ENCODE assay signal across 27 cellular contexts in genomic region chr6:15783484-15783883, GRCh38.
"Had no signal": no experiment of that assay in that cellular context is flagged by ENCODE, and none has a peak within 500 bp of the region (broad histone marks: within the 10 kb centered on the region; RNA-seq: fewer than 3 reads in every experiment).

No MANE protein-coding gene starts in this region.

- H3K27ac ChIP-seq: stomach, suprapubic skin, testis, thoracic aorta, thyroid gland, tibial artery, tibial nerve, transverse colon, upper lobe of left lung, upper lobe of right lung, uterus, vagina had no signal

- DNase-seq: stimulated activated CD4-positive, alpha-beta T cell treated with anti-CD3 and anti-CD28 coated beads, Interleukin-2, amount 100 ng/mL, for 48 hours; stimulated activated CD4-positive, alpha-beta T cell treated with anti-CD3 and anti-CD28 coated beads, Interleukin-4, amount 100 ng/mL, for 1 hour; stimulated activated CD4-positive, alpha-beta T cell treated with anti-CD3 and anti-CD28 coated beads, Interleukin-4, amount 100 ng/mL, for 24 hours; stimulated activated CD4-positive, alpha-beta T cell treated with anti-CD3 and anti-CD28 coated beads, Interleukin-4, amount 100 ng/mL, for 4 hours; stimulated activated CD8-positive, alpha-beta memory T cell treated with anti-CD3 and anti-CD28 coated beads, Interleukin-4, amount 100 ng/mL, for 48 hours; stimulated activated naive B cell treated with anti-CD40 and anti-IgM and Interleukin-4, amounts not matched to agents 10 μg/mL and 1 μg/mL and 100 μg/mL, for 72 hours; stimulated activated naive CD4-positive, alpha-beta T cell; stimulated activated naive CD4-positive, alpha-beta T cell treated with Interleukin-2 at 50 U/mL for 16 hours; stimulated activated naive CD8-positive, alpha-beta T cell treated with anti-CD3 and anti-CD28 coated beads, Interleukin-15, amount 100 ng/mL, for 72 hours; stimulated activated naive CD8-positive, alpha-beta T cell treated with anti-CD3 and anti-CD28 coated beads, Interleukin-15, Interleukin-2, amounts not matched to agents 100 U/mL and 50 U/mL, for 24 hours; stomach; substantia nigra; testis; thyroid gland; tibial artery; transverse colon; trophoblast cell; upper lobe of left lung; upper lobe of right lung; uterus had no signal

- H3K4me3 ChIP-seq: stomach, suprapubic skin, testis, thoracic aorta, thyroid gland, tibial artery, tibial nerve, transverse colon, upper lobe of left lung, upper lobe of right lung, uterus, vagina had no signal

- H3K27me3 ChIP-seq: stomach, suprapubic skin, testis, thyroid gland, tibial artery, tibial nerve, transverse colon, upper lobe of left lung, upper lobe of right lung, uterus, vagina had no signal

- H3K4me1 ChIP-seq: stomach, suprapubic skin, testis, thyroid gland, tibial artery, tibial nerve, upper lobe of left lung, upper lobe of right lung, uterus, vagina had no signal

- ATAC-seq: stimulated activated effector memory CD8-positive, alpha-beta T cell treated with anti-CD3 and anti-CD28 coated beads, Interleukin-12 subunit alpha, Interleukin-12 subunit beta, amount 100 ng/mL, for 72 hours; stimulated activated memory B cell treated with anti-CD40 and anti-IgM and Interleukin-4, amounts not matched to agents 10 μg/mL and 1 μg/mL and 100 μg/mL, for 72 hours; stimulated activated naive B cell treated with anti-CD40 and anti-IgM and Interleukin-4, amounts not matched to agents 10 μg/mL and 1 μg/mL and 100 μg/mL, for 72 hours; stimulated activated naive CD8-positive, alpha-beta T cell treated with anti-CD3 and anti-CD28 coated beads, Interleukin-15, amount 100 ng/mL, for 72 hours; stimulated activated naive CD8-positive, alpha-beta T cell treated with anti-CD3 and anti-CD28 coated beads, Interleukin-15, Interleukin-2, amounts not matched to agents 100 U/mL and 50 U/mL, for 24 hours; upper lobe of right lung had no signal

- H3K9me3 ChIP-seq: stomach, suprapubic skin, testis, thoracic aorta, thyroid gland, tibial artery, tibial nerve, transverse colon, upper lobe of left lung, upper lobe of right lung, uterus, vagina had no signal

- H3K36me3 ChIP-seq: stomach, suprapubic skin, thoracic aorta, thyroid gland, tibial artery, tibial nerve, transverse colon, upper lobe of left lung, upper lobe of right lung, uterus, vagina had no signal

- FAIRE-seq: urothelium cell line had no signal
